In the genomic region with DNA sequence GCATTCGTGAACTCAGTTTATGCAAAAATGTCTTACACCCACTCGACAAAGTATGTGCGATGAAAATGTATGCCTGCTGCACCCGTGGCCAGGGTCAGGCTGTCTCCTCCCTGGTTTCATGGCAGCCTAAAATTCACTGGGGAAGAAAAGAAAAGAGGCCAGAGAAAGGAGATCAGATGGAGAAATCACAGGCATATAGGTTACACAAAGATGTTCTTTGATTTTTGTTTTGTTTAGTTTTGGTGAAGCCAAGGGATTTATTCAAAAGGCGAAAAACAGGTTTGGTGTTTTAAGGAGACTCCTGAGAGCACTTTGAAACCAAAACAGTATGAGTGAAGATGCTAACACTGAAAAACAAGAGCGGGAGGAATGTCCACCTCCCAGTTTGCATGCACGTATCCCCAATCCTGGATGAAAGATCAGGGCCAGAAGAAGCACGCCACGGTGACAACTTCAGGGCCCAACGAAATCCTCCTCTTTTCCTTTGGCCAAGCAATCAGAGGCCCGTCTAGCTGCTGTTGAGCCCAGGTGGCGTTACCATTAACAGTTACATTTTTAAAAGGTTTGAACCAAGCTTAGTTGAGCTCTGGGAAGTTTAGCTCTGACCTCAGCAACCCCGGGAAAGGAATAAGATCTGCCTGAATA, we compare ENCODE assay signal across 1 cellular context.
TF ChIP-seq lines count a peak whose summit lies in the region.

No MANE protein-coding gene starts in this region.

TF ChIP-seq in K562, 482 proteins besides CTCF, POLR2A, EP300 and RAD21 (continued from another document):
- no peak for TF ChIP-seq ZNF184 (CRISPR knock-in tag; IDR thresholded peaks at IDR 0.05)
- no peak for TF ChIP-seq TRIM28 (IDR thresholded peaks at IDR 0.05)
- no peak for TF ChIP-seq EGR1 (conservative IDR thresholded peaks at IDR 0.05)
- TF ChIP-seq POLR3A (IDR thresholded peaks at IDR 0.05; ENCODE audit: borderline replicate concordance, extremely low read depth, insufficient read depth, insufficient read length): no peak
- no peak for TF ChIP-seq CREM (IDR thresholded peaks at IDR 0.05; ENCODE audit: low read depth)
- TF ChIP-seq, protein P1, sequence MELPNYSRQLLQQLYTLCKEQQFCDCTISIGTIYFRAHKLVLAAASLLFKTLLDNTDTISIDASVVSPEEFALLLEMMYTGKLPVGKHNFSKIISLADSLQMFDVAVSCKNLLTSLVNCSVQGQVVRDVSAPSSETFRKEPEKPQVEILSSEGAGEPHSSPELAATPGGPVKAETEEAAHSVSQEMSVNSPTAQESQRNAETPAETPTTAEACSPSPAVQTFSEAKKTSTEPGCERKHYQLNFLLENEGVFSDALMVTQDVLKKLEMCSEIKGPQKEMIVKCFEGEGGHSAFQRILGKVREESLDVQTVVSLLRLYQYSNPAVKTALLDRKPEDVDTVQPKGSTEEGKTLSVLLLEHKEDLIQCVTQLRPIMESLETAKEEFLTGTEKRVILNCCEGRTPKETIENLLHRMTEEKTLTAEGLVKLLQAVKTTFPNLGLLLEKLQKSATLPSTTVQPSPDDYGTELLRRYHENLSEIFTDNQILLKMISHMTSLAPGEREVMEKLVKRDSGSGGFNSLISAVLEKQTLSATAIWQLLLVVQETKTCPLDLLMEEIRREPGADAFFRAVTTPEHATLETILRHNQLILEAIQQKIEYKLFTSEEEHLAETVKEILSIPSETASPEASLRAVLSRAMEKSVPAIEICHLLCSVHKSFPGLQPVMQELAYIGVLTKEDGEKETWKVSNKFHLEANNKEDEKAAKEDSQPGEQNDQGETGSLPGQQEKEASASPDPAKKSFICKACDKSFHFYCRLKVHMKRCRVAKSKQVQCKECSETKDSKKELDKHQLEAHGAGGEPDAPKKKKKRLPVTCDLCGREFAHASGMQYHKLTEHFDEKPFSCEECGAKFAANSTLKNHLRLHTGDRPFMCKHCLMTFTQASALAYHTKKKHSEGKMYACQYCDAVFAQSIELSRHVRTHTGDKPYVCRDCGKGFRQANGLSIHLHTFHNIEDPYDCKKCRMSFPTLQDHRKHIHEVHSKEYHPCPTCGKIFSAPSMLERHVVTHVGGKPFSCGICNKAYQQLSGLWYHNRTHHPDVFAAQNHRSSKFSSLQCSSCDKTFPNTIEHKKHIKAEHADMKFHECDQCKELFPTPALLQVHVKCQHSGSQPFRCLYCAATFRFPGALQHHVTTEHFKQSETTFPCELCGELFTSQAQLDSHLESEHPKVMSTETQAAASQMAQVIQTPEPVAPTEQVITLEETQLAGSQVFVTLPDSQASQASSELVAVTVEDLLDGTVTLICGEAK (IDR thresholded peaks at IDR 0.05): 0 out of 2 replicates have a peak, but pooled peaks have one; percentile 45
- TF ChIP-seq, protein P1 (CRISPR knock-in tag; IDR thresholded peaks at IDR 0.05): no peak
- no peak for TF ChIP-seq BMI1 (IDR thresholded peaks at IDR 0.05; ENCODE audit: low read length)
- TF ChIP-seq, protein P2, sequence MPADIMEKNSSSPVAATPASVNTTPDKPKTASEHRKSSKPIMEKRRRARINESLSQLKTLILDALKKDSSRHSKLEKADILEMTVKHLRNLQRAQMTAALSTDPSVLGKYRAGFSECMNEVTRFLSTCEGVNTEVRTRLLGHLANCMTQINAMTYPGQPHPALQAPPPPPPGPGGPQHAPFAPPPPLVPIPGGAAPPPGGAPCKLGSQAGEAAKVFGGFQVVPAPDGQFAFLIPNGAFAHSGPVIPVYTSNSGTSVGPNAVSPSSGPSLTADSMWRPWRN (IDR thresholded peaks at IDR 0.05; ENCODE audit: low read depth): no peak
- no peak for TF ChIP-seq RFX7 (CRISPR knock-in tag; IDR thresholded peaks at IDR 0.05)
- TF ChIP-seq KDM5B (IDR thresholded peaks at IDR 0.05; ENCODE audit: insufficient replicate concordance, low read depth, low read length): peak; percentile 2
- no peak for TF ChIP-seq POLR2B (IDR thresholded peaks at IDR 0.05; ENCODE audit: low read depth, partially characterized antibody)
- TF ChIP-seq DACH1 (IDR thresholded peaks at IDR 0.05; ENCODE audit: partially characterized antibody): no peak
- TF ChIP-seq SPI1 (IDR thresholded peaks at IDR 0.05; ENCODE audit: borderline replicate concordance, low read depth, low read length): no peak
- TF ChIP-seq RUNX1 (IDR thresholded peaks at IDR 0.05; ENCODE audit: low read depth): no peak
- TF ChIP-seq, protein P3, sequence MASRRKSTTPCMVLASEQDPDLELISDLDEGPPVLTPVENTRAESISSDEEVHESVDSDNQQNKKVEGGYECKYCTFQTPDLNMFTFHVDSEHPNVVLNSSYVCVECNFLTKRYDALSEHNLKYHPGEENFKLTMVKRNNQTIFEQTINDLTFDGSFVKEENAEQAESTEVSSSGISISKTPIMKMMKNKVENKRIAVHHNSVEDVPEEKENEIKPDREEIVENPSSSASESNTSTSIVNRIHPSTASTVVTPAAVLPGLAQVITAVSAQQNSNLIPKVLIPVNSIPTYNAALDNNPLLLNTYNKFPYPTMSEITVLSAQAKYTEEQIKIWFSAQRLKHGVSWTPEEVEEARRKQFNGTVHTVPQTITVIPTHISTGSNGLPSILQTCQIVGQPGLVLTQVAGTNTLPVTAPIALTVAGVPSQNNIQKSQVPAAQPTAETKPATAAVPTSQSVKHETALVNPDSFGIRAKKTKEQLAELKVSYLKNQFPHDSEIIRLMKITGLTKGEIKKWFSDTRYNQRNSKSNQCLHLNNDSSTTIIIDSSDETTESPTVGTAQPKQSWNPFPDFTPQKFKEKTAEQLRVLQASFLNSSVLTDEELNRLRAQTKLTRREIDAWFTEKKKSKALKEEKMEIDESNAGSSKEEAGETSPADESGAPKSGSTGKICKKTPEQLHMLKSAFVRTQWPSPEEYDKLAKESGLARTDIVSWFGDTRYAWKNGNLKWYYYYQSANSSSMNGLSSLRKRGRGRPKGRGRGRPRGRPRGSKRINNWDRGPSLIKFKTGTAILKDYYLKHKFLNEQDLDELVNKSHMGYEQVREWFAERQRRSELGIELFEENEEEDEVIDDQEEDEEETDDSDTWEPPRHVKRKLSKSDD (conservative IDR thresholded peaks at IDR 0.05; ENCODE audit: low read length): no peak
- no peak for TF ChIP-seq ZNF384 (IDR thresholded peaks at IDR 0.05; ENCODE audit: low read depth, low read length)
- TF ChIP-seq MTF1 (CRISPR knock-in tag; IDR thresholded peaks at IDR 0.05; ENCODE audit: borderline replicate concordance): no peak
- TF ChIP-seq FOSL1 (tag; conservative IDR thresholded peaks at IDR 0.05): 0 out of 2 replicates have a peak, but pooled peaks have one; percentile 3
- TF ChIP-seq JUND (IDR thresholded peaks at IDR 0.05; ENCODE audit: borderline replicate concordance, low read depth, low read length): no peak
- TF ChIP-seq JUND (tag; IDR thresholded peaks at IDR 0.05; ENCODE audit: borderline replicate concordance, low read depth, low read length): no peak
- TF ChIP-seq, protein P4, sequence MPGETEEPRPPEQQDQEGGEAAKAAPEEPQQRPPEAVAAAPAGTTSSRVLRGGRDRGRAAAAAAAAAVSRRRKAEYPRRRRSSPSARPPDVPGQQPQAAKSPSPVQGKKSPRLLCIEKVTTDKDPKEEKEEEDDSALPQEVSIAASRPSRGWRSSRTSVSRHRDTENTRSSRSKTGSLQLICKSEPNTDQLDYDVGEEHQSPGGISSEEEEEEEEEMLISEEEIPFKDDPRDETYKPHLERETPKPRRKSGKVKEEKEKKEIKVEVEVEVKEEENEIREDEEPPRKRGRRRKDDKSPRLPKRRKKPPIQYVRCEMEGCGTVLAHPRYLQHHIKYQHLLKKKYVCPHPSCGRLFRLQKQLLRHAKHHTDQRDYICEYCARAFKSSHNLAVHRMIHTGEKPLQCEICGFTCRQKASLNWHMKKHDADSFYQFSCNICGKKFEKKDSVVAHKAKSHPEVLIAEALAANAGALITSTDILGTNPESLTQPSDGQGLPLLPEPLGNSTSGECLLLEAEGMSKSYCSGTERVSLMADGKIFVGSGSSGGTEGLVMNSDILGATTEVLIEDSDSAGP (CRISPR knock-in tag; IDR thresholded peaks at IDR 0.05): no peak
- TF ChIP-seq CBX1 (IDR thresholded peaks at IDR 0.05; ENCODE audit: low read depth): no peak
- TF ChIP-seq RFX1 (IDR thresholded peaks at IDR 0.05): no peak
- TF ChIP-seq SAP30 (IDR thresholded peaks at IDR 0.05; ENCODE audit: borderline replicate concordance, insufficient read depth, low read depth, low read length, poor library complexity, severe bottlenecking): peak; percentile 38
- TF ChIP-seq HNRNPL (IDR thresholded peaks at IDR 0.05; ENCODE audit: low read depth, low read length): no peak
- no peak for TF ChIP-seq ZNF316 (IDR thresholded peaks at IDR 0.05)
- no peak for TF ChIP-seq ZNF347 (CRISPR knock-in tag; IDR thresholded peaks at IDR 0.05; ENCODE audit: low read depth)
- TF ChIP-seq ZNF41 (CRISPR knock-in tag; conservative IDR thresholded peaks at IDR 0.05): no peak
- no peak for TF ChIP-seq TSC22D4 (tag; IDR thresholded peaks at IDR 0.05)
- TF ChIP-seq, protein P5, sequence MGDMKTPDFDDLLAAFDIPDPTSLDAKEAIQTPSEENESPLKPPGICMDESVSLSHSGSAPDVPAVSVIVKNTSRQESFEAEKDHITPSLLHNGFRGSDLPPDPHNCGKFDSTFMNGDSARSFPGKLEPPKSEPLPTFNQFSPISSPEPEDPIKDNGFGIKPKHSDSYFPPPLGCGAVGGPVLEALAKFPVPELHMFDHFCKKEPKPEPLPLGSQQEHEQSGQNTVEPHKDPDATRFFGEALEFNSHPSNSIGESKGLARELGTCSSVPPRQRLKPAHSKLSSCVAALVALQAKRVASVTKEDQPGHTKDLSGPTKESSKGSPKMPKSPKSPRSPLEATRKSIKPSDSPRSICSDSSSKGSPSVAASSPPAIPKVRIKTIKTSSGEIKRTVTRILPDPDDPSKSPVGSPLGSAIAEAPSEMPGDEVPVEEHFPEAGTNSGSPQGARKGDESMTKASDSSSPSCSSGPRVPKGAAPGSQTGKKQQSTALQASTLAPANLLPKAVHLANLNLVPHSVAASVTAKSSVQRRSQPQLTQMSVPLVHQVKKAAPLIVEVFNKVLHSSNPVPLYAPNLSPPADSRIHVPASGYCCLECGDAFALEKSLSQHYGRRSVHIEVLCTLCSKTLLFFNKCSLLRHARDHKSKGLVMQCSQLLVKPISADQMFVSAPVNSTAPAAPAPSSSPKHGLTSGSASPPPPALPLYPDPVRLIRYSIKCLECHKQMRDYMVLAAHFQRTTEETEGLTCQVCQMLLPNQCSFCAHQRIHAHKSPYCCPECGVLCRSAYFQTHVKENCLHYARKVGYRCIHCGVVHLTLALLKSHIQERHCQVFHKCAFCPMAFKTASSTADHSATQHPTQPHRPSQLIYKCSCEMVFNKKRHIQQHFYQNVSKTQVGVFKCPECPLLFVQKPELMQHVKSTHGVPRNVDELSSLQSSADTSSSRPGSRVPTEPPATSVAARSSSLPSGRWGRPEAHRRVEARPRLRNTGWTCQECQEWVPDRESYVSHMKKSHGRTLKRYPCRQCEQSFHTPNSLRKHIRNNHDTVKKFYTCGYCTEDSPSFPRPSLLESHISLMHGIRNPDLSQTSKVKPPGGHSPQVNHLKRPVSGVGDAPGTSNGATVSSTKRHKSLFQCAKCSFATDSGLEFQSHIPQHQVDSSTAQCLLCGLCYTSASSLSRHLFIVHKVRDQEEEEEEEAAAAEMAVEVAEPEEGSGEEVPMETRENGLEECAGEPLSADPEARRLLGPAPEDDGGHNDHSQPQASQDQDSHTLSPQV (IDR thresholded peaks at IDR 0.05): 0 out of 2 replicates have a peak, but pooled peaks have one; percentile 12
- no peak for TF ChIP-seq NFATC3 (IDR thresholded peaks at IDR 0.05)
- TF ChIP-seq SNRNP70 (optimal IDR thresholded peaks at IDR 0.05; ENCODE audit: low read depth, low read length): no peak
- TF ChIP-seq, protein P6, sequence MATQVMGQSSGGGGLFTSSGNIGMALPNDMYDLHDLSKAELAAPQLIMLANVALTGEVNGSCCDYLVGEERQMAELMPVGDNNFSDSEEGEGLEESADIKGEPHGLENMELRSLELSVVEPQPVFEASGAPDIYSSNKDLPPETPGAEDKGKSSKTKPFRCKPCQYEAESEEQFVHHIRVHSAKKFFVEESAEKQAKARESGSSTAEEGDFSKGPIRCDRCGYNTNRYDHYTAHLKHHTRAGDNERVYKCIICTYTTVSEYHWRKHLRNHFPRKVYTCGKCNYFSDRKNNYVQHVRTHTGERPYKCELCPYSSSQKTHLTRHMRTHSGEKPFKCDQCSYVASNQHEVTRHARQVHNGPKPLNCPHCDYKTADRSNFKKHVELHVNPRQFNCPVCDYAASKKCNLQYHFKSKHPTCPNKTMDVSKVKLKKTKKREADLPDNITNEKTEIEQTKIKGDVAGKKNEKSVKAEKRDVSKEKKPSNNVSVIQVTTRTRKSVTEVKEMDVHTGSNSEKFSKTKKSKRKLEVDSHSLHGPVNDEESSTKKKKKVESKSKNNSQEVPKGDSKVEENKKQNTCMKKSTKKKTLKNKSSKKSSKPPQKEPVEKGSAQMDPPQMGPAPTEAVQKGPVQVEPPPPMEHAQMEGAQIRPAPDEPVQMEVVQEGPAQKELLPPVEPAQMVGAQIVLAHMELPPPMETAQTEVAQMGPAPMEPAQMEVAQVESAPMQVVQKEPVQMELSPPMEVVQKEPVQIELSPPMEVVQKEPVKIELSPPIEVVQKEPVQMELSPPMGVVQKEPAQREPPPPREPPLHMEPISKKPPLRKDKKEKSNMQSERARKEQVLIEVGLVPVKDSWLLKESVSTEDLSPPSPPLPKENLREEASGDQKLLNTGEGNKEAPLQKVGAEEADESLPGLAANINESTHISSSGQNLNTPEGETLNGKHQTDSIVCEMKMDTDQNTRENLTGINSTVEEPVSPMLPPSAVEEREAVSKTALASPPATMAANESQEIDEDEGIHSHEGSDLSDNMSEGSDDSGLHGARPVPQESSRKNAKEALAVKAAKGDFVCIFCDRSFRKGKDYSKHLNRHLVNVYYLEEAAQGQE (CRISPR knock-in tag; IDR thresholded peaks at IDR 0.05; ENCODE audit: low read depth): no peak
